Comparison of ENCODE assay signal across 9 cellular contexts in the genomic region with DNA sequence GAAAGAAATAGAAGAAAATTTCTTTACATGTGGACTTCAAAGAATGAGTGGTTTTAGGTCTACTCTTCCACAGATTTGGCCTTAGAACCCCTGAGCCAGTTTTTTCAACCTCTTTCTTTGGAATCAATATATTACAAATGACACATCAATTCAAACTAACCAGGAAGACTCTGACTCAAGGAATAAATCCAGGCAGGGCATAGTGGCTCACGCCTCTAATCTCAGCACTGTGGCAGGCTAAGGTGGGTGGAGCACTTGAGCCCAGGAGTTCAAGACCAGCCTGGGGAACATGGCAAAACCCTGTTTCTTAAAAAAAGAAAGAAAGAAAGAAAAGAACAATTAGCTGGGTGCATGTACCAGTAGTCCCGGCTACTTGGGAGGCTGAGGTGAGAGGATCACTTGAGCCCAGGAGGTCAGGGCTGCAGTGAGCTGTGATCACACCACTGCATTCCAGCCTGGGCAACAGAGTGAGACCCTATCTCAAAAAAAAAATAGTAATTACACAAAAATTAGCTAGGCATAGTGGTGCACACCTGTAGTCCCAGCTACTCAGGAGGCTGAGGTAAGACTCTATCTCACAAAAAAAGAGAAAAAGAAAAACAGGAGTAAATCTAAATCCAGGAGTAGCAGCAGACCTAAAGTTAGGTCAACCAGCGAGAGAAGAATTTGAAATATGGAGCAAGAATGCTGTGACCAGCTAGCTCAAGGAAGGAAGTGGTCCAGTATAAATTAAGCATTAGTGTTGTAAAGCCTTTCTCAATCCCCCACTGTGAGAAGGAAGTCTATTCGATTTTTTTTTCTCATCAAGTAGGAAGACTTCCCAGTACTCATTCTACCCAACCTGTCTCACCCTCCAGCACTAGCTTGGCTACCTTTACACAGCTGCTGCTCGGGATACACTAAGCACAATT. TPM values are rescaled to one million over a fixed set of nuclear protein-coding genes. Genes with fewer than 3 reads are reported as not detected.
A peak's percentile ranks its signal among the peaks of the same experiment; 100 is the strongest.
DNase-seq lines count a peak whose midpoint lies in the region; ATAC-seq, FAIRE-seq and TF ChIP-seq lines count a peak whose summit lies in the region.
"Had no signal": no experiment of that assay in that cellular context is flagged by ENCODE, and none has a peak within 500 bp of the region (broad histone marks: within the 10 kb centered on the region; RNA-seq: fewer than 3 reads in every experiment).

No MANE protein-coding gene starts in this region.

- ATAC-seq in activated CD8-positive, alpha-beta T cell treated with anti-CD3 and anti-CD28 coated beads for 36 hours = no peak
- ATAC-seq in activated CD4-positive, alpha-beta T cell treated with anti-CD3 and anti-CD28 coated beads for 36 hours = no peak

- TF ChIP-seq POLR2A in NB4 (IDR thresholded peaks at IDR 0.05; ENCODE audit: extremely low read depth, insufficient read length) = no peak
- no peak for TF ChIP-seq POLR2A in H1 (IDR thresholded peaks at IDR 0.05; ENCODE audit: control extremely low read depth in 1 of 2, low read depth in 2 of 2, low read length in 2 of 2)

- peaks cover 0 to 11% (median 9%) of the 10 kb centered on the region in 11 experiments; a peak in 17 of 22 replicates for H3K36me3 ChIP-seq in BLaER1 treated with 17β-estradiol and CSF1 and Interleukin-3, amounts not matched to agents 10 nM and 100 nM
- no peaks in the 10 kb centered on the region for H3K36me3 ChIP-seq in H1 (ENCODE audit: control insufficient read depth in 2 of 4, insufficient read depth in 4 of 4, low read length in 3 of 4)

- H2AFZ ChIP-seq in H1 (ENCODE audit: low read length) = no peak overlapping the region

- H2BK120ac ChIP-seq in H1 (replicated peaks; ENCODE audit: low read depth, low read length) = no peak overlapping the region

- peaks cover 4% of the 10 kb centered on the region for H3K27me3 Mint-ChIP-seq in neural crest cell (ENCODE audit: low read depth)
- peaks cover 41% of the 10 kb centered on the region for H3K27me3 Mint-ChIP-seq in activated CD8-positive, alpha-beta T cell treated with anti-CD3 and anti-CD28 coated beads for 36 hours
- peaks cover 46% of the 10 kb centered on the region for H3K27me3 Mint-ChIP-seq in activated CD4-positive, alpha-beta T cell treated with anti-CD3 and anti-CD28 coated beads for 36 hours

- CTCF ChIA-PET in H1 (lab: Charles Lee; ENCODE audit: partially characterized antibody) = interaction anchor here (0.5 to 7.5 kb wide), 6 partner anchors 9 to 474 kb away, joined by 3 to 113 read pairs (median 4); no protein-coding TSS in a partner anchor
- CTCF ChIA-PET in activated CD8-positive, alpha-beta T cell treated with anti-CD3 and anti-CD28 coated beads for 36 hours (lab: Charles Lee) = interaction anchor here (0.9 to 6.8 kb wide), 5 partner anchors 13 to 196 kb away, joined by 3 to 123 read pairs (median 54); a partner anchor contains a TSS
- CTCF ChIA-PET in activated CD4-positive, alpha-beta T cell treated with anti-CD3 and anti-CD28 coated beads for 36 hours (lab: Charles Lee) = interaction anchor here (0.6 to 8.0 kb wide), 7 partner anchors 9 to 190 kb away, joined by 3 to 122 read pairs (median 3); a partner anchor contains a TSS

- H2AK5ac ChIP-seq in H1 (ENCODE audit: low read depth, low read length) = no peak overlapping the region

- no peaks in the 10 kb centered on the region for H3K36me3 Mint-ChIP-seq in neural crest cell (ENCODE audit: low read depth)
- H3K36me3 Mint-ChIP-seq in activated CD8-positive, alpha-beta T cell treated with anti-CD3 and anti-CD28 coated beads for 36 hours (ENCODE audit: low read depth) = peaks cover 2% of the 10 kb centered on the region
- no peaks in the 10 kb centered on the region for H3K36me3 Mint-ChIP-seq in activated CD4-positive, alpha-beta T cell treated with anti-CD3 and anti-CD28 coated beads for 36 hours (ENCODE audit: low read depth)

- in situ Hi-C loops in GM13976 (cut with MboI; ENCODE audit: low sequenced_read_pairs, unreplicated experiment) = loop anchor here (5.0 kb wide), 1 partner anchor 119 kb away; no protein-coding TSS in a partner anchor

- H3K4ac ChIP-seq in H1 (replicated peaks; ENCODE audit: insufficient read length, low read depth, low read length) = no peak overlapping the region

- 70% methylated on average over 5 of the region's 5 CpGs; no CpG with 5 or more reads in 1 of the 2 experiments for WGBS in H1 (ENCODE audit: extremely low coverage in 1 of 2, insufficient coverage in 1 of 2, insufficient read length in 1 of 2, insufficient replicate concordance in 2 of 2, low coverage in 1 of 2, low lambda C conversion rate in 2 of 2, missing lambda C conversion rate in 1 of 2), 2 experiments

- peaks cover 53 to 78% (median 70%) of the 10 kb centered on the region in 10 experiments for H3K4me1 ChIP-seq in BLaER1 treated with 17β-estradiol and CSF1 and Interleukin-3, amounts not matched to agents 10 nM and 100 nM
- peaks cover 3 to 10% (median 7%) of the 10 kb centered on the region in 4 experiments; a peak in 6 of 7 replicates for H3K4me1 ChIP-seq in H1 (replicated peaks in 1 of 4; ENCODE audit: control insufficient read depth in 3 of 4, insufficient read depth in 4 of 4, low read length in 3 of 4)

- peaks cover 77% of the 10 kb centered on the region for H3K4me1 Mint-ChIP-seq in neural crest cell
- peaks cover 10% of the 10 kb centered on the region for H3K4me1 Mint-ChIP-seq in activated CD8-positive, alpha-beta T cell treated with anti-CD3 and anti-CD28 coated beads for 36 hours (ENCODE audit: low read depth)
- peaks cover 18% of the 10 kb centered on the region for H3K4me1 Mint-ChIP-seq in activated CD4-positive, alpha-beta T cell treated with anti-CD3 and anti-CD28 coated beads for 36 hours

- no peaks in the 10 kb centered on the region for H3K9me3 ChIP-seq in BLaER1 treated with 17β-estradiol and CSF1 and Interleukin-3, amounts not matched to agents 10 nM and 100 nM (replicated peaks in 1 of 11)
- H3K9me3 ChIP-seq in H1 (ENCODE audit: insufficient read depth in 2 of 2, low read depth in 1 of 2, low read length in 1 of 2) = no peaks in the 10 kb centered on the region

- peak overlapping the region in 10 of 11 experiments; percentile 73 to 88 (median 82); a peak in 16 of 22 replicates for H3K9ac ChIP-seq in BLaER1 treated with 17β-estradiol and CSF1 and Interleukin-3, amounts not matched to agents 10 nM and 100 nM
- peak overlapping the region in 1 of 4 experiments; percentile 56; a peak in 1 of 7 replicates for H3K9ac ChIP-seq in H1 (replicated peaks in 1 of 4; ENCODE audit: extremely low read depth in 1 of 4, low read depth in 3 of 4, low read length in 3 of 4)

- TF ChIP-seq RAD21 in H1 (IDR thresholded peaks at IDR 0.05 in 1 of 2, conservative IDR thresholded peaks at IDR 0.05 in 1 of 2; ENCODE audit: low read depth in 2 of 2, low read length in 2 of 2) = no peak

- H4K5ac ChIP-seq in H1 (ENCODE audit: insufficient read length, low read depth, low read length) = no peak overlapping the region

- H3K56ac ChIP-seq in H1 (replicated peaks; ENCODE audit: insufficient read length, low read depth, low read length) = no peak overlapping the region

- POLR2A ChIA-PET in H1 (lab: Charles Lee; ENCODE audit: partially characterized antibody) = interaction anchor here (0.6 to 3.4 kb wide), 7 partner anchors 9 to 119 kb away, joined by 3 to 17 read pairs (median 3); a partner anchor contains a TSS
- POLR2A ChIA-PET in activated CD8-positive, alpha-beta T cell treated with anti-CD3 and anti-CD28 coated beads for 36 hours (lab: Charles Lee) = interaction anchor here (0.9 kb wide), 1 partner anchor 146 kb away, joined by 3 read pairs; no protein-coding TSS in a partner anchor
- POLR2A ChIA-PET in activated CD4-positive, alpha-beta T cell treated with anti-CD3 and anti-CD28 coated beads for 36 hours (lab: Charles Lee) = no interaction called here

- no peak overlapping the region for H3K18ac ChIP-seq in H1 (ENCODE audit: extremely low read depth, low read length)

- TF ChIP-seq EP300 in H1 (IDR thresholded peaks at IDR 0.05; ENCODE audit: borderline replicate concordance in 1 of 2, low read depth in 2 of 2, low read length in 2 of 2) = no peak

- no peaks in the 10 kb centered on the region for H3K79me1 ChIP-seq in H1 (ENCODE audit: low read depth, low read length)

- intact Hi-C loops in activated CD8-positive, alpha-beta T cell treated with anti-CD3 and anti-CD28 coated beads for 36 hours (cut with micrococcal nuclease) = loop anchor here (5.0 kb wide), 2 partner anchors 134 to 184 kb away; a partner anchor contains a TSS
- intact Hi-C loops in activated CD4-positive, alpha-beta T cell treated with anti-CD3 and anti-CD28 coated beads for 36 hours (cut with DNase I, micrococcal nuclease) = no loop called here

- TF ChIP-seq CTCF in NB4 (IDR thresholded peaks at IDR 0.05; ENCODE audit: low read depth, low read length) (no peak), H1 (IDR thresholded peaks at IDR 0.05; ENCODE audit: control extremely low read depth in 1 of 3, insufficient read depth in 1 of 3, low read depth in 1 of 3, low read length in 3 of 3) (no peak), neural crest cell (conservative IDR thresholded peaks at IDR 0.05) (no peak), GM13976 (IDR thresholded peaks at IDR 0.05; ENCODE audit: borderline replicate concordance, control extremely low read depth, extremely low read depth, insufficient read depth, missing control alignments) (no peak)
- no peak for TF ChIP-seq CTCF in activated CD8-positive, alpha-beta T cell treated with anti-CD3 and anti-CD28 coated beads for 36 hours (IDR thresholded peaks at IDR 0.05)

- peak overlapping the region in 10 of 11 experiments; percentile 40 to 85 (median 73); a peak in 20 of 22 replicates for H3K27ac ChIP-seq in BLaER1 treated with 17β-estradiol and CSF1 and Interleukin-3, amounts not matched to agents 10 nM and 100 nM
- no peak overlapping the region for H3K27ac ChIP-seq in H1 (ENCODE audit: low read depth, low read length)

- H3K4me3 Mint-ChIP-seq in neural crest cell = peak overlapping the region; percentile 96
- H3K4me3 Mint-ChIP-seq in activated CD8-positive, alpha-beta T cell treated with anti-CD3 and anti-CD28 coated beads for 36 hours = no peak overlapping the region
- no peak overlapping the region for H3K4me3 Mint-ChIP-seq in activated CD4-positive, alpha-beta T cell treated with anti-CD3 and anti-CD28 coated beads for 36 hours

- peak overlapping the region; percentile 75 to 93 (median 86); a peak in 19 of 20 replicates for H3K4me3 ChIP-seq in BLaER1 treated with 17β-estradiol and CSF1 and Interleukin-3, amounts not matched to agents 10 nM and 100 nM
- H3K4me3 ChIP-seq in NB4 (ENCODE audit: low read depth, low read length) (no peak overlapping the region), H1 (ENCODE audit: extremely low read depth in 1 of 4, insufficient read depth in 2 of 4, low read depth in 3 of 4, low read length in 4 of 4) (peak overlapping the region in 3 of 4 experiments; percentile 59 to 83 (median 76); a peak in 4 of 8 replicates)

- no peak overlapping the region for H2BK12ac ChIP-seq in H1 (ENCODE audit: low read depth, low read length)

- no peak overlapping the region for H3K27ac Mint-ChIP-seq in neural crest cell (ENCODE audit: unreplicated experiment)
- no peak overlapping the region for H3K27ac Mint-ChIP-seq in activated CD8-positive, alpha-beta T cell treated with anti-CD3 and anti-CD28 coated beads for 36 hours
- H3K27ac Mint-ChIP-seq in activated CD4-positive, alpha-beta T cell treated with anti-CD3 and anti-CD28 coated beads for 36 hours = no peak overlapping the region

- no peak overlapping the region for H3K23ac ChIP-seq in H1 (ENCODE audit: insufficient read length)

- H2BK5ac ChIP-seq in H1 (ENCODE audit: low read depth, low read length) = no peak overlapping the region

- no peak overlapping the region for H4K91ac ChIP-seq in H1 (replicated peaks; ENCODE audit: insufficient read length, low read length)

- H4K8ac ChIP-seq in H1 (ENCODE audit: extremely low read depth, insufficient read depth, low read length) = no peak overlapping the region

- no peak overlapping the region for H2BK15ac ChIP-seq in H1 (ENCODE audit: low read length)

- DNase-seq in NB4 (ENCODE audit: low read depth) = peak; percentile 70
- DNase-seq in H1 (ENCODE audit: low read depth in 1 of 2, low spot score in 2 of 2) = no peak
- DNase-seq in neural crest cell (ENCODE audit: low read depth, low spot score) = no peak
- no peak for DNase-seq in activated CD8-positive, alpha-beta T cell treated with anti-CD3 and anti-CD28 coated beads for 36 hours
- DNase-seq in NK-92 (lab: John Stamatoyannopoulos, UW; ENCODE audit: unreplicated experiment) = no peak
- DNase-seq in activated CD4-positive, alpha-beta T cell treated with anti-CD3 and anti-CD28 coated beads for 36 hours = no peak
- no peak for DNase-seq in GM13976 (ENCODE audit: low spot score)

- H3K79me2 ChIP-seq in H1 (ENCODE audit: control insufficient read depth in 1 of 2, insufficient read depth in 2 of 2, low read length in 2 of 2) = peaks cover 0 to 59% of the 10 kb centered on the region in 2 experiments; a peak in 3 of 4 replicates

- H3K14ac ChIP-seq in H1 (ENCODE audit: insufficient read length) = no peak overlapping the region

- peaks cover 0 to 7% (median 0%) of the 10 kb centered on the region in 11 experiments; a peak in 3 of 22 replicates for H4K20me1 ChIP-seq in BLaER1 treated with 17β-estradiol and CSF1 and Interleukin-3, amounts not matched to agents 10 nM and 100 nM
- H4K20me1 ChIP-seq in H1 (replicated peaks in 1 of 2; ENCODE audit: control insufficient read depth in 1 of 2, insufficient read depth in 2 of 2, low read length in 2 of 2) = peaks cover 0 to 7% of the 10 kb centered on the region in 2 experiments

- peak overlapping the region; percentile 87 to 99 (median 97) for H3K4me2 ChIP-seq in BLaER1 treated with 17β-estradiol and CSF1 and Interleukin-3, amounts not matched to agents 10 nM and 100 nM
- H3K4me2 ChIP-seq in H1 (ENCODE audit: insufficient read depth in 1 of 2, low read depth in 2 of 2, low read length in 2 of 2) = peak overlapping the region; percentile 88 to 90

- peaks cover 8% of the 10 kb centered on the region for H3K23me2 ChIP-seq in H1 (ENCODE audit: low read depth, low read length)

- no peak for FAIRE-seq in H1 (lab: Jason Lieb, UNC)
- FAIRE-seq: GM18507 had no signal

- peaks cover 0 to 36% (median 31%) of the 10 kb centered on the region in 11 experiments; a peak in 20 of 22 replicates for H3K27me3 ChIP-seq in BLaER1 treated with 17β-estradiol and CSF1 and Interleukin-3, amounts not matched to agents 10 nM and 100 nM
- H3K27me3 ChIP-seq in H1 (replicated peaks in 1 of 4; ENCODE audit: control insufficient read depth in 3 of 4, extremely low read depth in 1 of 4, insufficient read depth in 3 of 4, low read length in 3 of 4) = no peaks in the 10 kb centered on the region

- H3K9me3 Mint-ChIP-seq in neural crest cell = no peaks in the 10 kb centered on the region
- H3K9me3 Mint-ChIP-seq in activated CD8-positive, alpha-beta T cell treated with anti-CD3 and anti-CD28 coated beads for 36 hours = no peaks in the 10 kb centered on the region
- H3K9me3 Mint-ChIP-seq in activated CD4-positive, alpha-beta T cell treated with anti-CD3 and anti-CD28 coated beads for 36 hours (ENCODE audit: low read depth) = no peaks in the 10 kb centered on the region

- H2BK20ac ChIP-seq in H1 (ENCODE audit: low read length) = no peak overlapping the region

RNA-seq across cellular contexts. Expression of a gene that starts 1.9 kb away (rescaled TPM):
- total RNA-seq in H1 (2021; fragmentation: NEBNext Ultra II Directional; extraction: Animal tissue kit (Norgen Biotek cat#: 25700)) = 67.4 and 69.6 TPM in 2 replicates
- 15.3 and 18.7 TPM in 2 replicates for polyA plus RNA-seq in H1 (2011; rRNA removed)
- polyA plus RNA-seq in H1 (2011; cell fraction: cytosol; rRNA removed) = 16.5 TPM
- polyA plus RNA-seq in H1 (2011; cell fraction: nucleus; rRNA removed) = 30.5 TPM
- 18.9 to 26.5 TPM (median 22.1 TPM) in 4 replicates for polyA plus RNA-seq in H1 (2012, experiment 1 of 2)
- 3.3 TPM for polyA plus RNA-seq in H1 (2012, experiment 2 of 2)
- 42.6 TPM for polyA plus RNA-seq in H1 (2013, experiment 1 of 2)
- 46.0 TPM for polyA plus RNA-seq in H1 (2013, experiment 2 of 2)
- polyA minus RNA-seq in H1 (2011; rRNA and poly(A)+ RNA removed) = 94.9 and 112 TPM in 2 replicates
- polyA minus RNA-seq in H1 (2011; cell fraction: cytosol; rRNA and poly(A)+ RNA removed) = 33.2 TPM
- polyA minus RNA-seq in H1 (2011; cell fraction: nucleus; rRNA and poly(A)+ RNA removed) = 97.3 TPM
- total RNA-seq in neural crest cell = 60.8 and 61.6 TPM in 2 replicates
- total RNA-seq in activated CD8-positive, alpha-beta T cell treated with anti-CD3 and anti-CD28 coated beads for 36 hours = 1 to 10 TPM; 2.5 to 3.2 TPM
- under 1 TPM; 0.39 to 0.55 TPM for total RNA-seq in activated CD4-positive, alpha-beta T cell treated with anti-CD3 and anti-CD28 coated beads for 36 hours

RNA-seq across cellular contexts. Expression of a gene that starts 30.4 kb away (rescaled TPM):
- 147 and 166 TPM in 2 replicates for total RNA-seq in H1 (2021; fragmentation: NEBNext Ultra II Directional; extraction: Animal tissue kit (Norgen Biotek cat#: 25700))
- 73.3 and 140 TPM in 2 replicates for polyA plus RNA-seq in H1 (2011; rRNA removed)
- 127 TPM for polyA plus RNA-seq in H1 (2011; cell fraction: cytosol; rRNA removed)
- polyA plus RNA-seq in H1 (2011; cell fraction: nucleus; rRNA removed) = 46.0 TPM
- 126 to 142 TPM (median 133 TPM) in 4 replicates for polyA plus RNA-seq in H1 (2012, experiment 1 of 2)
- polyA plus RNA-seq in H1 (2012, experiment 2 of 2) = 31.6 TPM
- polyA plus RNA-seq in H1 (2013, experiment 1 of 2) = 76.2 TPM
- 73.7 TPM for polyA plus RNA-seq in H1 (2013, experiment 2 of 2)
- polyA minus RNA-seq in H1 (2011; rRNA and poly(A)+ RNA removed) = 84.5 and 90.3 TPM in 2 replicates
- 60.9 TPM for polyA minus RNA-seq in H1 (2011; cell fraction: cytosol; rRNA and poly(A)+ RNA removed)
- polyA minus RNA-seq in H1 (2011; cell fraction: nucleus; rRNA and poly(A)+ RNA removed) = 26.5 TPM
- 99.8 and 109 TPM in 2 replicates for total RNA-seq in neural crest cell
- 100 to 1,000 TPM; 192 to 210 TPM for total RNA-seq in activated CD8-positive, alpha-beta T cell treated with anti-CD3 and anti-CD28 coated beads for 36 hours
- 100 to 1,000 TPM; 151 to 249 TPM for total RNA-seq in activated CD4-positive, alpha-beta T cell treated with anti-CD3 and anti-CD28 coated beads for 36 hours

Comparison
In these comparisons a context has a peak if more than half of its experiments do, and no peak if none do; other contexts are left out.
1. RNA of a gene that starts 1.9 kb away (total RNA-seq): 67.4 to 69.6 TPM in H1 and 60.8 to 61.6 TPM in neural crest cell; 2.5 to 3.2 TPM in activated CD8-positive, alpha-beta T cell treated with anti-CD3 and anti-CD28 coated beads for 36 hours and 0.39 to 0.55 TPM in activated CD4-positive, alpha-beta T cell treated with anti-CD3 and anti-CD28 coated beads for 36 hours; every median in the first group is over 10 times any median in the second.